Comparison of ENCODE assay signal across 14 cellular contexts in the genomic region with DNA sequence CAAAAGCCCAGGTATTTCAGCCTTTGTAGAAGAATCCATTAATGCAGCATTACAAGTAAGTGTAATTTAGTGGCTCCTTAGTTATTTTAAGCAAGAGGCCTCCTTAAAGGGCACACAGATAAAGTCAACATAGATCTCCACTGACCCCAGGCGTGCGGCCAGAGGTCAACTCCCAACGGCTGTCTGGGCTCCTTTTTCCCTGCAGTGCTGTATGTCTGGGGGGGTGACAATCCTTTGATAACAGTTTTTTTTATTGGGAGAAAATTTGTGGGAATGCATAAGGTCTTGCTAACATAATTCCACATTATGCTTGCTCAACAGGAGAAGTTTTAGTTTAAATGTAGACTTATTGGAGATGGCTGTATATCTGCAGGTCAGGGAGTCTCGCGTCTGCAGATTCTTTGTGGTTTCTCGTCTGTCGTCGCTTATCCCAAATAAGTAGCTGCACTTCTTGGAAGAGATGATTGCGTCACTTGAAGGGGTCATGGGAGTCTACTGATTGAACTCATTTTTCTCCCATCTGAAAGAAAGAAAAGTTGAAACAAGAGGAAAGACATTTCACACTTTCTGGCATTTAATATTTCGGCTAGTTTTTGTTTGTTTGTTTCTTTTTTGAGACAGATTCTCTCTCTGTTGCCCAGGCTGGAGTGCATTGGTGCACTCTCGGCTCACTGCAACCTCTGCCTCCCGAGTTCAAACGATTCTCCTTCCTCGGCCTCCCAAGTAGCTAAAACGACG.
DNase-seq lines count a peak whose midpoint lies in the region; ATAC-seq and TF ChIP-seq lines count a peak whose summit lies in the region.
"Had no signal": no experiment of that assay in that cellular context is flagged by ENCODE, and none has a peak within 500 bp of the region (broad histone marks: within the 10 kb centered on the region; RNA-seq: fewer than 3 reads in every experiment).

No MANE protein-coding gene starts in this region.

- DNase-seq in A172 (ENCODE audit: low spot score) = peak; percentile 51
- peak; percentile 55 for DNase-seq in M059J (ENCODE audit: low read depth)
- peak; percentile 29 for DNase-seq in endodermal cell
- DNase-seq in lower lobe of right lung = no peak
- no peak for DNase-seq in SW 1271 (lab: John Stamatoyannopoulos, UW)
- DNase-seq in activated CD4-positive, alpha-beta T cell treated with anti-CD3 and anti-CD28 coated beads for 1 hour = no peak
- no peak for DNase-seq in GM10266 (ENCODE audit: extremely low spot score)
- DNase-seq: activated CD4-positive, alpha-beta T cell treated with anti-CD3 and anti-CD28 coated beads, Interleukin-2, amount 50 U/mL, for 1 hour; activated naive CD4-positive, alpha-beta T cell treated with anti-CD3 and anti-CD28 coated beads for 36 hours; dorsolateral prefrontal cortex; natural killer cell; NCI-H526 treated with DMSO at 0.1 percent for 48 hours had no signal

- no peak overlapping the region for H3K4me3 Mint-ChIP-seq in endodermal cell
- H3K4me3 Mint-ChIP-seq: activated naive CD4-positive, alpha-beta T cell treated with anti-CD3 and anti-CD28 coated beads for 36 hours; natural killer cell had no signal

- TF ChIP-seq CTCF in endodermal cell (conservative IDR thresholded peaks at IDR 0.05) (no peak), lower lobe of right lung (IDR thresholded peaks at IDR 0.05) (no peak), GM10266 (IDR thresholded peaks at IDR 0.05; ENCODE audit: control insufficient read depth, insufficient read depth, low read depth, missing control alignments) (no peak)

- H3K9ac ChIP-seq in endodermal cell (ENCODE audit: extremely low read depth, low read length, poor library complexity, severe bottlenecking) = no peak overlapping the region

- no peak overlapping the region for H3K27ac Mint-ChIP-seq in endodermal cell
- H3K27ac Mint-ChIP-seq: activated naive CD4-positive, alpha-beta T cell treated with anti-CD3 and anti-CD28 coated beads for 36 hours; natural killer cell had no signal

- 82 to 91% methylated on average over 10 to 14 of the region's 16 CpGs for WGBS in endodermal cell (ENCODE audit: insufficient coverage in 1 of 2, insufficient read length in 1 of 2), 2 experiments

- H3K36me3 Mint-ChIP-seq in endodermal cell (ENCODE audit: low read depth) = peaks cover 20% of the 10 kb centered on the region
- H3K36me3 Mint-ChIP-seq: natural killer cell had no signal

- intact Hi-C loops in lower lobe of right lung (cut with DNase I) = no loop called here

- H3K27me3 ChIP-seq in endodermal cell (ENCODE audit: control insufficient read depth, insufficient read depth, low read length, poor library complexity, severe bottlenecking) = no peaks in the 10 kb centered on the region
- H3K27me3 ChIP-seq in lower lobe of right lung (ENCODE audit: low read depth) = no peaks in the 10 kb centered on the region
- H3K27me3 ChIP-seq: dorsolateral prefrontal cortex had no signal

- H3K27ac ChIP-seq in endodermal cell (ENCODE audit: low read depth, low read length) (peak overlapping the region; percentile 44), lower lobe of right lung (peak overlapping the region; percentile 36)
- H3K27ac ChIP-seq: dorsolateral prefrontal cortex had no signal

- H3K4me3 ChIP-seq in endodermal cell (ENCODE audit: low read length) (no peak overlapping the region), lower lobe of right lung (no peak overlapping the region)
- H3K4me3 ChIP-seq: dorsolateral prefrontal cortex had no signal

- no peaks in the 10 kb centered on the region for H3K9me3 Mint-ChIP-seq in endodermal cell
- H3K9me3 Mint-ChIP-seq: activated naive CD4-positive, alpha-beta T cell treated with anti-CD3 and anti-CD28 coated beads for 36 hours; natural killer cell had no signal

- H3K4me1 ChIP-seq in endodermal cell (ENCODE audit: control insufficient read depth, insufficient read depth, low read length) (no peaks in the 10 kb centered on the region), lower lobe of right lung (no peaks in the 10 kb centered on the region)

- H3K27me3 Mint-ChIP-seq in endodermal cell (ENCODE audit: insufficient read depth) = no peaks in the 10 kb centered on the region

- ATAC-seq in lower lobe of right lung (no peak), GM19452 (IDR thresholded peaks at IDR 0.05; ENCODE audit: unreplicated experiment) (no peak)
- ATAC-seq: natural killer cell, SK-N-SH treated with all-trans-retinoic acid at 6 μM for 48 hours had no signal

- no peaks in the 10 kb centered on the region for H3K9me3 ChIP-seq in endodermal cell (ENCODE audit: control insufficient read depth, low read length)
- H3K9me3 ChIP-seq in lower lobe of right lung = no peaks in the 10 kb centered on the region

- peaks cover 5% of the 10 kb centered on the region for H3K4me1 Mint-ChIP-seq in endodermal cell
- H3K4me1 Mint-ChIP-seq: natural killer cell had no signal

- H3K36me3 ChIP-seq in endodermal cell (ENCODE audit: control insufficient read depth, insufficient read depth, low read length) (peaks cover 30% of the 10 kb centered on the region), lower lobe of right lung (peaks cover 3% of the 10 kb centered on the region)

Comparison
In these comparisons a context has a peak if more than half of its experiments do, and no peak if none do; other contexts are left out.
1. DNase-seq: peak in A172 (single experiment), M059J (single experiment) and endodermal cell (single experiment); none in lower lobe of right lung (single experiment), SW 1271 (0 of 2), activated CD4-positive, alpha-beta T cell treated with anti-CD3 and anti-CD28 coated beads for 1 hour (single experiment) and GM10266 (single experiment).